21 cellular contexts compared by ENCODE assay signal in the genomic region with DNA sequence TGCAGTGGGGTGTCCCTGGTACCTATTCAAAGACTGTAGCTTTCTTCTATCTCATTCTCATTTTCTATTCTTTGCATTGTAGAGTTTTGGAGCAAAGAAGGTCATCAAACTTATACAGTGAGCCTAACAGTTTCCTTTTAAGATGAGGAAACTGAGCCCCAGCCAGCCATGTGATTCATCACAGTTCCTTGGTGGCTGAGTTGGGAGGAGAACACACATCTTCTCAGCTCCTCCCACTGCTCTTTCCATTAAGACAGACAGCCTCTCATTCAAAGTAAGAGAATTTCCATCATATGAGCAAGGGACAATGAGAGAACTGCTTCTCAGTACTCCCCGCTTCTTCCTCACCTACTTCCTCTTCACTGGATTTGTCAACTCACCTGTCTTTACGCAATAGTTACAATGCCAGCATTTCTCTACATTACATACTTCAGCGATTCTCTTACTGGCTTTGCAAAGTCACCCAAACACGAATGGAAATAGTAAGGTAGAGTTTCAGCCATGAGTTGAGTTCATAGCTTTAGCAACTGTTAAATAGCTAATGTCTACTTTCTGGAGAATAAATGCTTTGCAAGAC. TPM values are rescaled to one million over a fixed set of nuclear protein-coding genes. Genes with fewer than 3 reads are reported as not detected.
DNase-seq lines count a peak whose midpoint lies in the region; ATAC-seq and TF ChIP-seq lines count a peak whose summit lies in the region.
"Had no signal": no experiment of that assay in that cellular context is flagged by ENCODE, and none has a peak within 500 bp of the region (broad histone marks: within the 10 kb centered on the region; RNA-seq: fewer than 3 reads in every experiment).

No MANE protein-coding gene starts in this region.

- H3K36me3 ChIP-seq in breast epithelium, result no peaks in the 10 kb centered on the region
- H3K36me3 ChIP-seq: ascending aorta, left lung, neutrophil had no signal

- no peaks in the 10 kb centered on the region for H3K9me3 ChIP-seq in breast epithelium
- H3K9me3 ChIP-seq: ascending aorta, left lung, neutrophil had no signal

- CTCF ChIA-PET in MCF 10A (lab: Yijun Ruan, JAX), result interaction anchor here (0.6 to 3.2 kb wide), 6 partner anchors 27 to 464 kb away, joined by 3 to 30 read pairs (median 4); no protein-coding TSS in a partner anchor

- POLR2A ChIA-PET in MCF 10A (lab: Yijun Ruan, JAX), result interaction anchor here (0.6 to 1.5 kb wide), 4 partner anchors 11 to 115 kb away, joined by 3 to 6 read pairs (median 4); no protein-coding TSS in a partner anchor

- H3K27me3 ChIP-seq in breast epithelium, result no peaks in the 10 kb centered on the region
- H3K27me3 ChIP-seq: ascending aorta, left lung had no signal

- no peaks in the 10 kb centered on the region for H3K27me3 Mint-ChIP-seq in MCF 10A (ENCODE audit: insufficient read depth, unreplicated experiment)
- H3K27me3 Mint-ChIP-seq in T-helper 1 cell treated with Interleukin-12 subunit alpha and Interleukin-12 subunit beta and Interleukin-4 antibody, amounts not matched to agents 30 μg/mL and 1 μg/mL, for 36 hours (ENCODE audit: low read depth), result no peaks in the 10 kb centered on the region
- H3K27me3 Mint-ChIP-seq in activated naive CD8-positive, alpha-beta T cell treated with anti-CD3 and anti-CD28 coated beads, Interleukin-2, amount 50 U/mL, for 24 hours, result no peaks in the 10 kb centered on the region

- ATAC-seq in activated naive CD8-positive, alpha-beta T cell treated with anti-CD3 and anti-CD28 coated beads, Interleukin-2, amount 50 U/mL, for 24 hours, result peak; percentile 71
- ATAC-seq in stimulated activated effector memory CD8-positive, alpha-beta T cell treated with anti-CD3 and anti-CD28 coated beads, Interleukin-12 subunit alpha, Interleukin-12 subunit beta, amount 100 ng/mL, for 72 hours, result peak; percentile 41
- ATAC-seq in HG02981 (IDR thresholded peaks at IDR 0.05; ENCODE audit: unreplicated experiment), result no peak
- ATAC-seq: left lung had no signal

- DNase-seq in MCF 10A (ENCODE audit: unreplicated experiment) (peak; percentile 11), breast epithelium (ENCODE audit: low spot score in 2 of 2) (no peak), DMS 273 (lab: John Stamatoyannopoulos, UW; ENCODE audit: unreplicated experiment) (no peak), T-helper 9 cell (no peak)
- DNase-seq in activated naive CD8-positive, alpha-beta T cell treated with anti-CD3 and anti-CD28 coated beads, Interleukin-2, amount 50 U/mL, for 24 hours, result no peak
- DNase-seq in stimulated activated effector memory CD8-positive, alpha-beta T cell treated with anti-CD3 and anti-CD28 coated beads, Interleukin-12 subunit alpha, Interleukin-12 subunit beta, amount 100 ng/mL, for 72 hours (ENCODE audit: low spot score in 2 of 2), result no peak
- DNase-seq: activated CD4-positive, CD25-positive, alpha-beta regulatory T cell; effector memory CD4-positive, alpha-beta T cell; glutamatergic neuron; HFFc6; left lung; MV-4-11; NCI-H187; NCI-H226; stimulated activated naive CD4-positive, alpha-beta T cell treated with Interleukin-2 at 50 U/mL for 16 hours had no signal

- H3K36me3 Mint-ChIP-seq in MCF 10A (ENCODE audit: insufficient read depth, unreplicated experiment), result no peaks in the 10 kb centered on the region
- H3K36me3 Mint-ChIP-seq in T-helper 1 cell treated with Interleukin-12 subunit alpha and Interleukin-12 subunit beta and Interleukin-4 antibody, amounts not matched to agents 30 μg/mL and 1 μg/mL, for 36 hours (ENCODE audit: low read depth), result peaks cover 54% of the 10 kb centered on the region
- peaks cover 30% of the 10 kb centered on the region for H3K36me3 Mint-ChIP-seq in activated naive CD8-positive, alpha-beta T cell treated with anti-CD3 and anti-CD28 coated beads, Interleukin-2, amount 50 U/mL, for 24 hours (ENCODE audit: low read depth)
- peaks cover 75% of the 10 kb centered on the region for H3K36me3 Mint-ChIP-seq in stimulated activated effector memory CD8-positive, alpha-beta T cell treated with anti-CD3 and anti-CD28 coated beads, Interleukin-12 subunit alpha, Interleukin-12 subunit beta, amount 100 ng/mL, for 72 hours

- BruUV-seq in MCF 10A (replicated peaks; lab: Mats Ljungman, UMichigan), result no TSS peak

- intact Hi-C loops in MCF 10A (cut with micrococcal nuclease), result no loop called here
- intact Hi-C loops in breast epithelium (cut with DNase I; ENCODE audit: low total_unique reads), result no loop called here

- no peaks in the 10 kb centered on the region for H3K9me3 Mint-ChIP-seq in MCF 10A (ENCODE audit: unreplicated experiment)
- no peaks in the 10 kb centered on the region for H3K9me3 Mint-ChIP-seq in T-helper 1 cell treated with Interleukin-12 subunit alpha and Interleukin-12 subunit beta and Interleukin-4 antibody, amounts not matched to agents 30 μg/mL and 1 μg/mL, for 36 hours
- no peaks in the 10 kb centered on the region for H3K9me3 Mint-ChIP-seq in activated naive CD8-positive, alpha-beta T cell treated with anti-CD3 and anti-CD28 coated beads, Interleukin-2, amount 50 U/mL, for 24 hours
- no peaks in the 10 kb centered on the region for H3K9me3 Mint-ChIP-seq in stimulated activated effector memory CD8-positive, alpha-beta T cell treated with anti-CD3 and anti-CD28 coated beads, Interleukin-12 subunit alpha, Interleukin-12 subunit beta, amount 100 ng/mL, for 72 hours
- H3K9me3 Mint-ChIP-seq: HFFc6 had no signal

- peaks cover 6% of the 10 kb centered on the region for H3K4me1 Mint-ChIP-seq in MCF 10A (ENCODE audit: insufficient read depth, unreplicated experiment)
- peaks cover 51% of the 10 kb centered on the region for H3K4me1 Mint-ChIP-seq in T-helper 1 cell treated with Interleukin-12 subunit alpha and Interleukin-12 subunit beta and Interleukin-4 antibody, amounts not matched to agents 30 μg/mL and 1 μg/mL, for 36 hours (ENCODE audit: low read depth)
- H3K4me1 Mint-ChIP-seq in activated naive CD8-positive, alpha-beta T cell treated with anti-CD3 and anti-CD28 coated beads, Interleukin-2, amount 50 U/mL, for 24 hours, result peaks cover 66% of the 10 kb centered on the region
- H3K4me1 Mint-ChIP-seq in stimulated activated effector memory CD8-positive, alpha-beta T cell treated with anti-CD3 and anti-CD28 coated beads, Interleukin-12 subunit alpha, Interleukin-12 subunit beta, amount 100 ng/mL, for 72 hours, result peaks cover 39% of the 10 kb centered on the region

- H3K27ac Mint-ChIP-seq in MCF 10A (ENCODE audit: low read depth, unreplicated experiment), result no peak overlapping the region
- H3K27ac Mint-ChIP-seq in T-helper 1 cell treated with Interleukin-12 subunit alpha and Interleukin-12 subunit beta and Interleukin-4 antibody, amounts not matched to agents 30 μg/mL and 1 μg/mL, for 36 hours, result peak overlapping the region; percentile 82
- peak overlapping the region; percentile 91 for H3K27ac Mint-ChIP-seq in activated naive CD8-positive, alpha-beta T cell treated with anti-CD3 and anti-CD28 coated beads, Interleukin-2, amount 50 U/mL, for 24 hours
- H3K27ac Mint-ChIP-seq in stimulated activated effector memory CD8-positive, alpha-beta T cell treated with anti-CD3 and anti-CD28 coated beads, Interleukin-12 subunit alpha, Interleukin-12 subunit beta, amount 100 ng/mL, for 72 hours, result peak overlapping the region; percentile 76
- H3K27ac Mint-ChIP-seq: HFFc6 had no signal

- H3K4me3 ChIP-seq in breast epithelium, result no peak overlapping the region
- H3K4me3 ChIP-seq: ascending aorta, left lung had no signal

- H3K4me1 ChIP-seq in breast epithelium, result no peaks in the 10 kb centered on the region
- H3K4me1 ChIP-seq: ascending aorta, left lung had no signal

- TF ChIP-seq CTCF in MCF 10A (IDR thresholded peaks at IDR 0.05; ENCODE audit: unreplicated experiment) (no peak), breast epithelium (IDR thresholded peaks at IDR 0.05) (no peak)

- H3K4me3 Mint-ChIP-seq in MCF 10A (ENCODE audit: unreplicated experiment), result no peak overlapping the region
- H3K4me3 Mint-ChIP-seq in T-helper 1 cell treated with Interleukin-12 subunit alpha and Interleukin-12 subunit beta and Interleukin-4 antibody, amounts not matched to agents 30 μg/mL and 1 μg/mL, for 36 hours, result peak overlapping the region; percentile 87
- H3K4me3 Mint-ChIP-seq in activated naive CD8-positive, alpha-beta T cell treated with anti-CD3 and anti-CD28 coated beads, Interleukin-2, amount 50 U/mL, for 24 hours, result peak overlapping the region; percentile 84
- H3K4me3 Mint-ChIP-seq in stimulated activated effector memory CD8-positive, alpha-beta T cell treated with anti-CD3 and anti-CD28 coated beads, Interleukin-12 subunit alpha, Interleukin-12 subunit beta, amount 100 ng/mL, for 72 hours, result peak overlapping the region; percentile 65
- H3K4me3 Mint-ChIP-seq: HFFc6 had no signal

- no peak overlapping the region for H3K27ac ChIP-seq in breast epithelium
- H3K27ac ChIP-seq: ascending aorta, left lung, neutrophil had no signal

- TF ChIP-seq POLR2A in breast epithelium (IDR thresholded peaks at IDR 0.05), result no peak

RNA-seq across cellular contexts. Expression of a gene that starts 2.2 kb away (rescaled TPM):
- total RNA-seq in MCF 10A (2022), result not detected in 2 replicates
- total RNA-seq in breast epithelium, result not detected
- total RNA-seq: ascending aorta, chondrocyte, fibroblast of lung, HFFc6 had no signal
